Comparison of ENCODE assay signal across 12 cellular contexts in genomic region chr6:114007451-114007953, GRCh38. TPM values are rescaled to one million over a fixed set of nuclear protein-coding genes. Genes with fewer than 3 reads are reported as not detected.
DNase-seq lines count a peak whose midpoint lies in the region; ATAC-seq, FAIRE-seq and TF ChIP-seq lines count a peak whose summit lies in the region.
"Had no signal": no experiment of that assay in that cellular context is flagged by ENCODE, and none has a peak within 500 bp of the region (broad histone marks: within the 10 kb centered on the region; RNA-seq: fewer than 3 reads in every experiment).

No MANE protein-coding gene starts in this region.

- no peak overlapping the region for H3K27ac ChIP-seq in CD4-positive, alpha-beta memory T cell (ENCODE audit: low read depth, low read length)
- no peak overlapping the region for H3K27ac ChIP-seq in astrocyte (ENCODE audit: low read depth, low read length)
- H3K27ac ChIP-seq: body of pancreas had no signal

- intact Hi-C loops in CD4-positive, alpha-beta memory T cell (cut with micrococcal nuclease): no loop called here

- peaks cover 15% of the 10 kb centered on the region for H3K4me1 ChIP-seq in CD4-positive, alpha-beta memory T cell (ENCODE audit: insufficient read depth, low read length)
- H3K4me1 ChIP-seq in astrocyte (ENCODE audit: insufficient read depth, low read length): peaks cover 10% of the 10 kb centered on the region
- H3K4me1 ChIP-seq: body of pancreas had no signal

- CTCF ChIA-PET in CD4-positive, alpha-beta memory T cell (lab: Charles Lee; ENCODE audit: partially characterized antibody): interaction anchor here (2.6 kb wide), 1 partner anchor 12 kb away, joined by 7 read pairs; no protein-coding TSS in a partner anchor

- no peaks in the 10 kb centered on the region for H3K79me2 ChIP-seq in astrocyte (ENCODE audit: insufficient read depth, low read length)

- peak overlapping the region; percentile 5 for H3K4me2 ChIP-seq in astrocyte (ENCODE audit: low read length)

- peak overlapping the region in 6 of 8 donors; percentile 12 to 59 (median 42) for H3K4me3 Mint-ChIP-seq in CD4-positive, alpha-beta memory T cell
- H3K4me3 Mint-ChIP-seq in astrocyte (ENCODE audit: unreplicated experiment): no peak overlapping the region
- H3K4me3 Mint-ChIP-seq in chondrocyte (ENCODE audit: unreplicated experiment): no peak overlapping the region
- H3K4me3 Mint-ChIP-seq: neural crest cell had no signal

- H3K27ac Mint-ChIP-seq in CD4-positive, alpha-beta memory T cell: peak overlapping the region in 4 of 7 donors; percentile 63 to 79 (median 72)
- no peak overlapping the region for H3K27ac Mint-ChIP-seq in astrocyte (ENCODE audit: unreplicated experiment)
- no peak overlapping the region for H3K27ac Mint-ChIP-seq in chondrocyte (ENCODE audit: unreplicated experiment)

- no peaks in the 10 kb centered on the region for H3K36me3 Mint-ChIP-seq in CD4-positive, alpha-beta memory T cell
- H3K36me3 Mint-ChIP-seq in astrocyte (ENCODE audit: low read depth, unreplicated experiment) (no peaks in the 10 kb centered on the region), chondrocyte (ENCODE audit: low read depth) (no peaks in the 10 kb centered on the region)

- ATAC-seq in GM19395 (IDR thresholded peaks at IDR 0.05; ENCODE audit: unreplicated experiment): peak; percentile 71
- no peak for ATAC-seq in GM18517 (IDR thresholded peaks at IDR 0.05; ENCODE audit: unreplicated experiment)
- no peak for ATAC-seq in HG02588 (IDR thresholded peaks at IDR 0.05; ENCODE audit: unreplicated experiment)
- ATAC-seq: body of pancreas had no signal

- POLR2A ChIA-PET in CD4-positive, alpha-beta memory T cell (lab: Charles Lee; ENCODE audit: partially characterized antibody): no interaction called here

- H3K9me3 Mint-ChIP-seq in CD4-positive, alpha-beta memory T cell: peaks cover 0 to 5% (median 0%) of the 10 kb centered on the region in 8 donors
- H3K9me3 Mint-ChIP-seq in astrocyte (ENCODE audit: unreplicated experiment): no peaks in the 10 kb centered on the region
- no peaks in the 10 kb centered on the region for H3K9me3 Mint-ChIP-seq in chondrocyte (ENCODE audit: low read depth)

- FAIRE-seq in astrocyte (lab: Jason Lieb, UNC): no peak

- no peak for TF ChIP-seq CTCF in astrocyte (IDR thresholded peaks at IDR 0.05; ENCODE audit: insufficient read depth, low read depth, low read length)
- TF ChIP-seq CTCF in chondrocyte (IDR thresholded peaks at IDR 0.05): no peak

- H3K9ac ChIP-seq in astrocyte (ENCODE audit: low read length): no peak overlapping the region

- H4K20me1 ChIP-seq in astrocyte (ENCODE audit: insufficient read depth, low read length): no peaks in the 10 kb centered on the region

- no peak overlapping the region for H2AFZ ChIP-seq in astrocyte (ENCODE audit: low read depth, low read length)

- no peaks in the 10 kb centered on the region for H3K27me3 ChIP-seq in CD4-positive, alpha-beta memory T cell (ENCODE audit: insufficient read depth, low read length)
- H3K27me3 ChIP-seq in astrocyte (ENCODE audit: insufficient read depth, low read length): no peaks in the 10 kb centered on the region
- H3K27me3 ChIP-seq: body of pancreas had no signal

- no peak overlapping the region for H3K4me3 ChIP-seq in CD4-positive, alpha-beta memory T cell (ENCODE audit: low read length in 2 of 2)
- no peak overlapping the region for H3K4me3 ChIP-seq in astrocyte (ENCODE audit: insufficient read depth, low read depth, low read length)
- H3K4me3 ChIP-seq: body of pancreas had no signal

- peaks cover 9 to 16% of the 10 kb centered on the region in 2 donors for H3K27me3 Mint-ChIP-seq in CD4-positive, alpha-beta memory T cell
- no peaks in the 10 kb centered on the region for H3K27me3 Mint-ChIP-seq in astrocyte (ENCODE audit: low read depth, unreplicated experiment)
- no peaks in the 10 kb centered on the region for H3K27me3 Mint-ChIP-seq in chondrocyte (ENCODE audit: low read depth)

- DNase-seq in CD4-positive, alpha-beta memory T cell: peak; percentile 39 to 67 (median 65)
- DNase-seq in LHCN-M2 (ENCODE audit: low read depth): peak; percentile 62
- DNase-seq in astrocyte (ENCODE audit: low read depth): peak; percentile 15
- DNase-seq in chondrocyte (ENCODE audit: low spot score): no peak
- DNase-seq in NOMO-1 (lab: John Stamatoyannopoulos, UW; ENCODE audit: unreplicated experiment in 2 of 2): no peak
- DNase-seq: body of pancreas, COR-L47, NCI-H1436 had no signal

- no peaks in the 10 kb centered on the region for H3K9me3 ChIP-seq in CD4-positive, alpha-beta memory T cell (ENCODE audit: control insufficient read depth in 1 of 2, low read length in 2 of 2)
- no peaks in the 10 kb centered on the region for H3K9me3 ChIP-seq in astrocyte (ENCODE audit: insufficient read depth, low read depth, low read length)
- H3K9me3 ChIP-seq: body of pancreas had no signal

- peaks cover 8 to 19% (median 17%) of the 10 kb centered on the region in 4 donors for H3K4me1 Mint-ChIP-seq in CD4-positive, alpha-beta memory T cell
- peaks cover 25% of the 10 kb centered on the region for H3K4me1 Mint-ChIP-seq in astrocyte (ENCODE audit: low read depth, unreplicated experiment)
- peaks cover 10% of the 10 kb centered on the region for H3K4me1 Mint-ChIP-seq in chondrocyte (ENCODE audit: low read depth)
- H3K4me1 Mint-ChIP-seq: neural crest cell had no signal

- H3K36me3 ChIP-seq in CD4-positive, alpha-beta memory T cell (ENCODE audit: insufficient read depth, low read length): no peaks in the 10 kb centered on the region
- H3K36me3 ChIP-seq in astrocyte (ENCODE audit: insufficient read depth, low read length): no peaks in the 10 kb centered on the region

RNA-seq across cellular contexts. Expression of gene HDAC2, which starts 36.6 kb away (rescaled TPM):
- 10 to 100 TPM; 53.0 to 54.7 TPM for total RNA-seq in CD4-positive, alpha-beta memory T cell
- polyA plus RNA-seq in CD4-positive, alpha-beta memory T cell: 10 to 100 TPM; 73.3 to 87.1 TPM
- 76.8 and 119 TPM in 2 replicates for total RNA-seq in LHCN-M2 (2014; rRNA removed)
- 131 TPM for polyA plus RNA-seq in LHCN-M2 (2012)
- total RNA-seq in astrocyte: 173 and 179 TPM in 2 replicates
- 104 to 116 TPM (median 104 TPM) in 3 replicates for total RNA-seq in chondrocyte

Comparison
In these comparisons a context has a peak if more than half of its experiments do, and no peak if none do; other contexts are left out.
1. DNase-seq: peak in CD4-positive, alpha-beta memory T cell (5 of 5), LHCN-M2 (single experiment) and astrocyte (single experiment); none in chondrocyte (single experiment) and NOMO-1 (0 of 2).
2. H3K27ac Mint-ChIP-seq: peak in CD4-positive, alpha-beta memory T cell (4 of 7); none in astrocyte (single experiment) and chondrocyte (single experiment).
3. H3K4me3 Mint-ChIP-seq: peak in CD4-positive, alpha-beta memory T cell (6 of 8); none in astrocyte (single experiment) and chondrocyte (single experiment).